ENCODE assay signal across 2 cellular contexts in genomic region chr21:45551316-45551715, GRCh38.
TF ChIP-seq lines count a peak whose summit lies in the region.

No MANE protein-coding gene starts in this region.

TF ChIP-seq in SK-N-SH, 30 proteins besides CTCF, POLR2A, EP300 and RAD21 (continued from another document):
- no peak for TF ChIP-seq MAX (IDR thresholded peaks at IDR 0.05; ENCODE audit: low read depth)

TF ChIP-seq in SK-N-SH treated with all-trans-retinoic acid at 6 μM for 48 hours, 23 proteins besides CTCF, POLR2A, EP300 and RAD21:
- TF ChIP-seq PATZ1 (CRISPR knock-in tag; IDR thresholded peaks at IDR 0.05; ENCODE audit: borderline replicate concordance) (no peak), POU6F1 (CRISPR knock-in tag; IDR thresholded peaks at IDR 0.05; ENCODE audit: borderline replicate concordance, low read depth) (no peak), OSR1 (CRISPR knock-in tag; IDR thresholded peaks at IDR 0.05) (no peak), ESRRG (CRISPR knock-in tag; IDR thresholded peaks at IDR 0.05) (no peak), CSRNP3 (CRISPR knock-in tag; IDR thresholded peaks at IDR 0.05) (no peak), TSHZ2 (CRISPR knock-in tag; IDR thresholded peaks at IDR 0.05) (no peak), TOX (CRISPR knock-in tag; IDR thresholded peaks at IDR 0.05; ENCODE audit: borderline replicate concordance) (no peak), ZFP3 (CRISPR knock-in tag; IDR thresholded peaks at IDR 0.05) (no peak), TCF4 (CRISPR knock-in tag; IDR thresholded peaks at IDR 0.05; ENCODE audit: borderline replicate concordance) (no peak), BACH2 (CRISPR knock-in tag; IDR thresholded peaks at IDR 0.05; ENCODE audit: borderline replicate concordance) (no peak)
